8 cellular contexts compared by ENCODE assay signal in genomic region chr1:109201123-109201703, GRCh38. TPM values are rescaled to one million over a fixed set of nuclear protein-coding genes. Genes with fewer than 3 reads are reported as not detected.
DNase-seq lines count a peak whose midpoint lies in the region; ATAC-seq and TF ChIP-seq lines count a peak whose summit lies in the region.

No MANE protein-coding gene starts in this region.

- H3K27ac ChIP-seq in 22Rv1 = no peak overlapping the region

- peak; percentile 51 for DNase-seq in NCI-H226
- peak; percentile 84 to 85 for DNase-seq in activated T-cell treated with anti-CD3 and anti-CD28 coated beads, Interleukin-2, amount 50 U/mL, for 48 hours
- peak; percentile 89 to 95 for DNase-seq in foreskin fibroblast
- DNase-seq in retinal pigment epithelial cell (ENCODE audit: low read depth) = no peak
- DNase-seq in posterior vena cava (ENCODE audit: low spot score) = no peak

- no peak overlapping the region for H3K4me3 ChIP-seq in foreskin fibroblast (ENCODE audit: low read depth in 1 of 2, low read length in 2 of 2)
- H3K4me3 ChIP-seq in retinal pigment epithelial cell (ENCODE audit: low read length) = no peak overlapping the region

- intact Hi-C loops in posterior vena cava (cut with DNase I) = no loop called here

- ATAC-seq in GM19035 (IDR thresholded peaks at IDR 0.05; ENCODE audit: unreplicated experiment) = no peak

- TF ChIP-seq CTCF in 22Rv1 (IDR thresholded peaks at IDR 0.05) = peak; percentile 71
- peak; percentile 72 for TF ChIP-seq CTCF in GM12872 (IDR thresholded peaks at IDR 0.05; ENCODE audit: insufficient read depth, low read depth, low read length)
- peak; percentile 81 for TF ChIP-seq CTCF in foreskin fibroblast (IDR thresholded peaks at IDR 0.05; ENCODE audit: low read depth, low read length)
- TF ChIP-seq CTCF in retinal pigment epithelial cell (conservative IDR thresholded peaks at IDR 0.05; ENCODE audit: low read depth, low read length) = peak; percentile 83

RNA-seq across cellular contexts. Expression of gene SARS1, which starts 12.5 kb away (rescaled TPM):
- 100 to 1,000 TPM; 131 to 132 TPM for total RNA-seq in posterior vena cava

RNA-seq across cellular contexts. Expression of gene CELSR2, which starts 48.1 kb away (rescaled TPM):
- total RNA-seq in posterior vena cava = 1 to 10 TPM; 2.8 to 3.3 TPM

Comparison
In these comparisons a context has a peak if more than half of its experiments do, and no peak if none do; other contexts are left out.
1. DNase-seq: peak in NCI-H226 (single experiment), activated T-cell treated with anti-CD3 and anti-CD28 coated beads, Interleukin-2, amount 50 U/mL, for 48 hours (2 of 2) and foreskin fibroblast (2 of 2); none in retinal pigment epithelial cell (single experiment) and posterior vena cava (single experiment).
2. Peak in every context shown above with its lines, with median percentiles within 50 percentile points of each other: CTCF ChIP-seq.